In the genomic region with DNA sequence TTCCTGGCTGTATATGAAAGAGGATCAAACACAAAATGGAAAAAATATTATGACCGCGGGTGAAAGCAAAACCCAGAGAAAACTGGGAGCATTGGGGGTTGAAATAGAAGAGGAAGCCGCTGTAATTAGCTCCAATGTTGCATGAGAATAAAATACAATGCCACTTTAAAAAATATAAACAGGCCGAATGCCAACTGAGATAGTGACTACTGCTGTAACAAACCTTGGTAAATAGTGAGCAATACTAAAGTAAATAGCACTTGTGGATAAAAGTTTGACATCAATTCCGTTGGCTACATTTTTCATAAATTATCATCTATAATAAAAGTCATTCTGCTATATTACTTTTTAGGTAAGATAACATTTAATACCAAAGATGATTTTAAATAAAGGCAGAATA, we compare ENCODE assay signal across 24 cellular contexts.
"Had no signal": no experiment of that assay in that cellular context is flagged by ENCODE, and none has a peak within 500 bp of the region (broad histone marks: within the 10 kb centered on the region; RNA-seq: fewer than 3 reads in every experiment).

No MANE protein-coding gene starts in this region.

- H3K9me3 Mint-ChIP-seq: activated CD4-positive, alpha-beta T cell treated with anti-CD3 and anti-CD28 coated beads, Interleukin-2, amount 10 ng/mL, durations not matched to agents 24 days and 14 days; activated CD8-positive, alpha-beta T cell treated with anti-CD3 and anti-CD28 coated beads for 36 hours had no signal

- H3K27me3 Mint-ChIP-seq: activated CD4-positive, alpha-beta T cell treated with anti-CD3 and anti-CD28 coated beads, Interleukin-2, amount 10 ng/mL, durations not matched to agents 24 days and 14 days; activated CD8-positive, alpha-beta T cell treated with anti-CD3 and anti-CD28 coated beads for 36 hours; activated naive CD8-positive, alpha-beta T cell treated with anti-CD3 and anti-CD28 coated beads for 36 hours; activated T-helper 17 cell treated with anti-CD3 and anti-CD28 coated beads, Interleukin-2, amount 50 U/mL, for 72 hours had no signal

- ATAC-seq: activated CD8-positive, alpha-beta T cell treated with anti-CD3 and anti-CD28 coated beads for 36 hours; activated T-cell treated with anti-CD3 and anti-CD28 coated beads, Interleukin-2, amount 50 U/mL, for 72 hours; activated T-helper 17 cell treated with anti-CD3 and anti-CD28 coated beads, Interleukin-2, amount 50 U/mL, for 72 hours; K562 had no signal

- H3K4me1 Mint-ChIP-seq: activated CD4-positive, alpha-beta T cell treated with anti-CD3 and anti-CD28 coated beads, Interleukin-2, amount 10 ng/mL, durations not matched to agents 24 days and 14 days; activated naive CD8-positive, alpha-beta T cell treated with anti-CD3 and anti-CD28 coated beads for 36 hours; activated T-helper 17 cell treated with anti-CD3 and anti-CD28 coated beads, Interleukin-2, amount 50 U/mL, for 72 hours had no signal

- H3K4me3 ChIP-seq: ascending aorta, K562, SJCRH30, SK-N-MC had no signal

- H3K27ac Mint-ChIP-seq: activated CD4-positive, alpha-beta T cell treated with anti-CD3 and anti-CD28 coated beads, Interleukin-2, amount 10 ng/mL, durations not matched to agents 24 days and 14 days; activated CD8-positive, alpha-beta T cell treated with anti-CD3 and anti-CD28 coated beads for 36 hours; activated naive CD8-positive, alpha-beta T cell treated with anti-CD3 and anti-CD28 coated beads for 36 hours; activated T-cell treated with anti-CD3 and anti-CD28 coated beads, Interleukin-2, amount 50 U/mL, for 72 hours; activated T-helper 17 cell treated with anti-CD3 and anti-CD28 coated beads, Interleukin-2, amount 50 U/mL, for 72 hours had no signal

- DNase-seq: activated CD4-positive, alpha-beta T cell treated with anti-CD3 and anti-CD28 coated beads, Interleukin-2, amount 10 ng/mL, durations not matched to agents 24 days and 14 days; activated CD4-positive, alpha-beta T cell treated with anti-CD3 and anti-CD28 coated beads, Interleukin-2, amount 50 U/mL, for 4 hours; activated CD8-positive, alpha-beta T cell treated with anti-CD3 and anti-CD28 coated beads for 36 hours; activated effector memory CD4-positive, alpha-beta T cell treated with anti-CD3 and anti-CD28 coated beads, Interleukin-2, amount 50 U/mL, for 16 hours; activated naive CD4-positive, alpha-beta T cell; activated naive CD4-positive, alpha-beta T cell treated with anti-CD3 and anti-CD28 coated beads, Interleukin-2, amount 50 U/mL, for 16 hours; activated naive CD8-positive, alpha-beta T cell treated with anti-CD3 and anti-CD28 coated beads for 36 hours; activated T-cell treated with anti-CD3 and anti-CD28 coated beads, Interleukin-2, amount 50 U/mL, for 1 hour; activated T-cell treated with anti-CD3 and anti-CD28 coated beads, Interleukin-2, amount 50 U/mL, for 72 hours; amniotic stem cell; NCI-H1105; NCI-H1417 treated with DMSO at 0.1 percent for 48 hours; NCI-H187 treated with DMSO at 0.1 percent for 48 hours; NCI-H446; NCI-H524; NCI-H69; NCI-H82; NK-92 treated with Interleukin-12 subunit alpha and Interleukin-12 subunit beta, amount 100 ng/mL, for 24 hours; SHP77; SJCRH30 had no signal

- H3K36me3 Mint-ChIP-seq: activated naive CD8-positive, alpha-beta T cell treated with anti-CD3 and anti-CD28 coated beads for 36 hours had no signal

- H3K4me3 Mint-ChIP-seq: activated CD4-positive, alpha-beta T cell treated with anti-CD3 and anti-CD28 coated beads, Interleukin-2, amount 10 ng/mL, durations not matched to agents 24 days and 14 days; activated CD8-positive, alpha-beta T cell treated with anti-CD3 and anti-CD28 coated beads for 36 hours; activated naive CD8-positive, alpha-beta T cell treated with anti-CD3 and anti-CD28 coated beads for 36 hours; activated T-cell treated with anti-CD3 and anti-CD28 coated beads, Interleukin-2, amount 50 U/mL, for 72 hours; activated T-helper 17 cell treated with anti-CD3 and anti-CD28 coated beads, Interleukin-2, amount 50 U/mL, for 72 hours had no signal
